In the genomic region with DNA sequence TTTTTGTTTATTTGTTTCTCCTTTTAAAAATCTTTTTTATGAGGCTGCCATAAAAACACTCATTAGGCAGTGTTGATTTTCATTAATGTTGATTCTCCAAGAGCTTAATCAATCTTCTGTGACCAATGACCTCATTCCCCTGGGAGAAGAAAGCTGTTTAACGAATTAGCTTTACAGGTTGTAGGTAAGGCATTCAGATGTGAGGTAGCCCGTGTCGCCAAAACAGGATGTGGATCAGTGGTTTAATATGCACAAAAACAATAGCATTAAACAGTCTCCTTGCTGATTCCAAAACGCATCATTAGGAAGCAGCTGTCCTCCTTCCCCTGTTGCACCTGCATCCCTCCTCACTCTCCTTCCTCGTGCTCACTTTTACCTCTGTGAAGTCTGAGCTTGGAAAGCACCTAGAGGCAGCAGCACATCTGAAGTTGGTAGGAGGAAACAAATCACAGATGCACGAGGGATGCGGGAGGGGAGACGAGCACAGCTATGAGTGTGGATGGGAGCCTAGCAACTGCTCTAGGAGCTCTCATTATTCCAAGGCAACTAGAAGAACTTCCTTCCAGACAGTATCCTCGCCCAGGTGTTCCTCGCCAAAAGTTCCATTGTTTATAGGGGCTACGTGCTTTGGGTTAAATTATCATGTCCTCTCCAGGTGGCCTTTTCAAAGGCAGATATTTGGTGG, we compare ENCODE assay signal across 18 cellular contexts.
"Had no signal": no experiment of that assay in that cellular context is flagged by ENCODE, and none has a peak within 500 bp of the region (broad histone marks: within the 10 kb centered on the region; RNA-seq: fewer than 3 reads in every experiment).

No MANE protein-coding gene starts in this region.

- DNase-seq: activated CD4-positive, alpha-beta T cell treated with anti-CD3 and anti-CD28 coated beads, Interleukin-2, amount 50 U/mL, for 48 hours; activated CD4-positive, CD25-positive, alpha-beta regulatory T cell treated with anti-CD3 and anti-CD28 coated beads, Interleukin-2, amount 50 U/mL, for 72 hours; activated naive CD8-positive, alpha-beta T cell treated with anti-CD3 and anti-CD28 coated beads for 36 hours; amniotic stem cell; dermis blood vessel endothelial cell; effector memory CD4-positive, alpha-beta T cell; foreskin fibroblast; left colon; lower lobe of right lung; natural killer cell; pancreas; stimulated activated CD4-positive, alpha-beta T cell treated with anti-CD3 and anti-CD28 coated beads, Interleukin-1b, Interleukin-23, amount 100 ng/mL, for 48 hours; stimulated activated CD8-positive, alpha-beta memory T cell treated with anti-CD3 and anti-CD28 coated beads, Interleukin-4, amount 100 ng/mL, for 48 hours; stimulated activated naive CD4-positive, alpha-beta T cell treated with Interleukin-2 at 50 U/mL for 16 hours; substantia nigra; tibial artery had no signal

- H2AFZ ChIP-seq: hepatocyte had no signal

- H3K27me3 ChIP-seq: hepatocyte, pancreas, tibial artery had no signal

- H3K4me3 Mint-ChIP-seq: activated naive CD8-positive, alpha-beta T cell treated with anti-CD3 and anti-CD28 coated beads for 36 hours; natural killer cell; T-helper 1 cell treated with Interleukin-12 subunit alpha and Interleukin-12 subunit beta and Interleukin-4 antibody, amounts not matched to agents 30 μg/mL and 1 μg/mL, for 36 hours had no signal

- H3K27me3 Mint-ChIP-seq: activated naive CD8-positive, alpha-beta T cell treated with anti-CD3 and anti-CD28 coated beads for 36 hours had no signal

- H3K4me1 Mint-ChIP-seq: activated naive CD8-positive, alpha-beta T cell treated with anti-CD3 and anti-CD28 coated beads for 36 hours; natural killer cell had no signal

- H3K27ac ChIP-seq: hepatocyte, lower lobe of right lung, pancreas, tibial artery had no signal

- H3K36me3 ChIP-seq: lower lobe of right lung, pancreas, tibial artery had no signal

- H3K4me2 ChIP-seq: hepatocyte had no signal

- H3K36me3 Mint-ChIP-seq: activated naive CD8-positive, alpha-beta T cell treated with anti-CD3 and anti-CD28 coated beads for 36 hours; natural killer cell had no signal

- H3K9me3 ChIP-seq: lower lobe of right lung, pancreas, tibial artery had no signal

- H3K4me3 ChIP-seq: hepatocyte, lower lobe of right lung, pancreas, tibial artery had no signal

- H3K4me1 ChIP-seq: lower lobe of right lung, pancreas, tibial artery had no signal

- H3K27ac Mint-ChIP-seq: activated naive CD8-positive, alpha-beta T cell treated with anti-CD3 and anti-CD28 coated beads for 36 hours; natural killer cell; T-helper 1 cell treated with Interleukin-12 subunit alpha and Interleukin-12 subunit beta and Interleukin-4 antibody, amounts not matched to agents 30 μg/mL and 1 μg/mL, for 36 hours had no signal

- H3K9me3 Mint-ChIP-seq: activated naive CD8-positive, alpha-beta T cell treated with anti-CD3 and anti-CD28 coated beads for 36 hours; natural killer cell; T-helper 1 cell treated with Interleukin-12 subunit alpha and Interleukin-12 subunit beta and Interleukin-4 antibody, amounts not matched to agents 30 μg/mL and 1 μg/mL, for 36 hours had no signal
